Comparison of ENCODE assay signal across 16 cellular contexts in genomic region chr4:38072578-38072977, GRCh38.
DNase-seq lines count a peak whose midpoint lies in the region; ATAC-seq and TF ChIP-seq lines count a peak whose summit lies in the region.
"Had no signal": no experiment of that assay in that cellular context is flagged by ENCODE, and none has a peak within 500 bp of the region (broad histone marks: within the 10 kb centered on the region; RNA-seq: fewer than 3 reads in every experiment).

No MANE protein-coding gene starts in this region.

- H3K4me3 ChIP-seq in HL-60 (replicated peaks; ENCODE audit: insufficient read depth, low read length) = no peak overlapping the region
- H3K4me3 ChIP-seq in psoas muscle = no peak overlapping the region
- no peak overlapping the region for H3K4me3 ChIP-seq in GM23248
- H3K4me3 ChIP-seq: esophagus muscularis mucosa, HAP-1, neural progenitor cell, SJCRH30 had no signal

- CTCF ChIA-PET in activated naive CD4-positive, alpha-beta T cell treated with anti-CD3 and anti-CD28 coated beads, Interleukin-2, amount 10 ng/mL, durations not matched to agents 7 days and 5 days (lab: Charles Lee) = interaction anchor here (0.7 to 1.2 kb wide), 3 partner anchors 11 to 130 kb away, joined by 3 to 5 read pairs (median 3); no protein-coding TSS in a partner anchor

- H3K27ac ChIP-seq in HL-60 (replicated peaks) = peak overlapping the region; percentile 74
- H3K27ac ChIP-seq in psoas muscle = peak overlapping the region; percentile 26
- H3K27ac ChIP-seq in GM23248 = no peak overlapping the region
- H3K27ac ChIP-seq: neural progenitor cell, SJCRH30 had no signal

- no peaks in the 10 kb centered on the region for H3K9me3 Mint-ChIP-seq in activated naive CD4-positive, alpha-beta T cell treated with anti-CD3 and anti-CD28 coated beads, Interleukin-2, amount 10 ng/mL, durations not matched to agents 7 days and 5 days
- H3K9me3 Mint-ChIP-seq in brain = peaks cover 0 to 3% (median 0%) of the 10 kb centered on the region in 5 experiments
- H3K9me3 Mint-ChIP-seq: activated naive CD8-positive, alpha-beta T cell treated with anti-CD3 and anti-CD28 coated beads, Interleukin-2, amount 10 ng/mL, durations not matched to agents 7 days and 5 days; neural progenitor cell had no signal

- in situ Hi-C loops in GM23248 (cut with MboI) = loop anchor here (10.0 to 25.0 kb wide), 4 partner anchors 102 to 652 kb away; no protein-coding TSS in a partner anchor

- no peak overlapping the region for H2AFZ ChIP-seq in GM23248
- H2AFZ ChIP-seq: neural progenitor cell had no signal

- ATAC-seq in psoas muscle (no peak), HG02763 (IDR thresholded peaks at IDR 0.05; ENCODE audit: unreplicated experiment) (no peak), HG03342 (IDR thresholded peaks at IDR 0.05; ENCODE audit: unreplicated experiment) (no peak)

- no peaks in the 10 kb centered on the region for H4K20me1 ChIP-seq in GM23248 (ENCODE audit: insufficient read depth)

- H3K79me2 ChIP-seq in GM23248 (ENCODE audit: insufficient read depth) = no peaks in the 10 kb centered on the region

- no peaks in the 10 kb centered on the region for H3K9me3 ChIP-seq in psoas muscle
- no peaks in the 10 kb centered on the region for H3K9me3 ChIP-seq in GM23248 (ENCODE audit: low read depth)
- H3K9me3 ChIP-seq: esophagus muscularis mucosa, HAP-1, SJCRH30 had no signal

- peak; percentile 39 for DNase-seq in activated naive CD4-positive, alpha-beta T cell treated with anti-CD3 and anti-CD28 coated beads, Interleukin-2, amount 10 ng/mL, durations not matched to agents 7 days and 5 days
- DNase-seq in activated naive CD4-positive, alpha-beta T cell (lab: John Stamatoyannopoulos, UW) = no peak
- no peak for DNase-seq in HL-60 (ENCODE audit: low read depth in 1 of 2, low spot score in 1 of 2)
- no peak for DNase-seq in psoas muscle
- DNase-seq in GM23248 = no peak
- DNase-seq: activated CD4-positive, CD25-positive, alpha-beta regulatory T cell treated with anti-CD3 and anti-CD28 coated beads, Interleukin-2, amount 50 U/mL, for 72 hours; activated naive CD8-positive, alpha-beta T cell treated with anti-CD3 and anti-CD28 coated beads, Interleukin-2, amount 10 ng/mL, durations not matched to agents 7 days and 5 days; NCI-H187; SJCRH30; stimulated activated CD4-positive, alpha-beta T cell treated with anti-CD3 and anti-CD28 coated beads, Interleukin-1b, Interleukin-23, amount 100 ng/mL, for 48 hours had no signal

- no peaks in the 10 kb centered on the region for H3K4me1 ChIP-seq in psoas muscle
- peaks cover 28% of the 10 kb centered on the region for H3K4me1 ChIP-seq in GM23248 (ENCODE audit: insufficient read depth)
- H3K4me1 ChIP-seq: HAP-1 had no signal

- H3K9me2 ChIP-seq in GM23248 (ENCODE audit: insufficient read depth) = no peaks in the 10 kb centered on the region

- H3K4me2 ChIP-seq in GM23248 (ENCODE audit: unreplicated experiment) = no peak overlapping the region
- H3K4me2 ChIP-seq: neural progenitor cell had no signal

- no peak overlapping the region for H3K4me3 Mint-ChIP-seq in activated naive CD4-positive, alpha-beta T cell treated with anti-CD3 and anti-CD28 coated beads, Interleukin-2, amount 10 ng/mL, durations not matched to agents 7 days and 5 days
- no peak overlapping the region for H3K4me3 Mint-ChIP-seq in brain
- H3K4me3 Mint-ChIP-seq: activated naive CD8-positive, alpha-beta T cell treated with anti-CD3 and anti-CD28 coated beads, Interleukin-2, amount 10 ng/mL, durations not matched to agents 7 days and 5 days; neural progenitor cell had no signal

- peak overlapping the region; percentile 70 for H3K27ac Mint-ChIP-seq in activated naive CD4-positive, alpha-beta T cell treated with anti-CD3 and anti-CD28 coated beads, Interleukin-2, amount 10 ng/mL, durations not matched to agents 7 days and 5 days
- H3K27ac Mint-ChIP-seq in brain = peak overlapping the region in 4 of 5 experiments; percentile 6 to 67 (median 51)
- H3K27ac Mint-ChIP-seq: activated naive CD8-positive, alpha-beta T cell treated with anti-CD3 and anti-CD28 coated beads, Interleukin-2, amount 10 ng/mL, durations not matched to agents 7 days and 5 days; neural progenitor cell had no signal

- 94 to 99% (median 98%) methylated on average over 3 of the region's 3 CpGs for WGBS in psoas muscle, 3 donors
- 97 to 100% methylated on average over 3 of the region's 3 CpGs for WGBS in GM23248 (ENCODE audit: low coverage in 1 of 2, low lambda C conversion rate in 2 of 2, missing lambda C conversion rate in 2 of 2), 2 experiments

- intact Hi-C loops in psoas muscle (cut with DNase I) = loop anchor here in 1 of 2 donors (10.0 kb wide), 1 partner anchor 252 kb away; no protein-coding TSS in a partner anchor

- H3K36me3 ChIP-seq in psoas muscle (ENCODE audit: insufficient read depth in 1 of 2, low read depth in 1 of 2) (peaks cover 0 to 13% of the 10 kb centered on the region in 2 donors), GM23248 (ENCODE audit: low read depth) (no peaks in the 10 kb centered on the region)
- H3K36me3 ChIP-seq: neural progenitor cell had no signal

- no peak overlapping the region for H3K9ac ChIP-seq in GM23248
- H3K9ac ChIP-seq: neural progenitor cell had no signal

- no peak for TF ChIP-seq CTCF in HL-60 (IDR thresholded peaks at IDR 0.05; ENCODE audit: insufficient read depth, low read length)
- TF ChIP-seq CTCF in brain (conservative IDR thresholded peaks at IDR 0.05) = no peak
- TF ChIP-seq CTCF in psoas muscle (IDR thresholded peaks at IDR 0.05) = no peak

- no peaks in the 10 kb centered on the region for H3K27me3 ChIP-seq in HL-60 (ENCODE audit: insufficient read depth, poor library complexity, severe bottlenecking)
- no peaks in the 10 kb centered on the region for H3K27me3 ChIP-seq in psoas muscle (ENCODE audit: insufficient read depth in 3 of 3, low read length in 2 of 3)
- H3K27me3 ChIP-seq in GM23248 (replicated peaks; ENCODE audit: insufficient read depth) = no peaks in the 10 kb centered on the region
- H3K27me3 ChIP-seq: esophagus muscularis mucosa, neural progenitor cell, SJCRH30 had no signal

- H3K27me3 Mint-ChIP-seq in activated naive CD4-positive, alpha-beta T cell treated with anti-CD3 and anti-CD28 coated beads, Interleukin-2, amount 10 ng/mL, durations not matched to agents 7 days and 5 days = no peaks in the 10 kb centered on the region
- H3K27me3 Mint-ChIP-seq in brain = no peaks in the 10 kb centered on the region
- H3K27me3 Mint-ChIP-seq: activated naive CD8-positive, alpha-beta T cell treated with anti-CD3 and anti-CD28 coated beads, Interleukin-2, amount 10 ng/mL, durations not matched to agents 7 days and 5 days had no signal

- H3K4me1 Mint-ChIP-seq in activated naive CD4-positive, alpha-beta T cell treated with anti-CD3 and anti-CD28 coated beads, Interleukin-2, amount 10 ng/mL, durations not matched to agents 7 days and 5 days = peaks cover 54% of the 10 kb centered on the region
- peaks cover 30% of the 10 kb centered on the region for H3K4me1 Mint-ChIP-seq in brain

- H3K36me3 Mint-ChIP-seq in activated naive CD4-positive, alpha-beta T cell treated with anti-CD3 and anti-CD28 coated beads, Interleukin-2, amount 10 ng/mL, durations not matched to agents 7 days and 5 days = peaks cover 69% of the 10 kb centered on the region
- peaks cover 18% of the 10 kb centered on the region for H3K36me3 Mint-ChIP-seq in brain

- H3F3A ChIP-seq in GM23248 (ENCODE audit: insufficient read depth) = peaks cover 24% of the 10 kb centered on the region
